In genomic region chr1:18955116-18955441, GRCh38 we compare ENCODE assay signal across 8 cellular contexts. TPM values are rescaled to one million over a fixed set of nuclear protein-coding genes. Genes with fewer than 3 reads are reported as not detected.
DNase-seq lines count a peak whose midpoint lies in the region; ATAC-seq and TF ChIP-seq lines count a peak whose summit lies in the region.

No MANE protein-coding gene starts in this region.

- TF ChIP-seq CTCF in astrocyte of the spinal cord (IDR thresholded peaks at IDR 0.05; ENCODE audit: low read depth, low read length) (no peak), right lobe of liver (IDR thresholded peaks at IDR 0.05) (no peak), thyroid gland (IDR thresholded peaks at IDR 0.05) (no peak)

- H3K4me1 Mint-ChIP-seq in activated CD4-positive, alpha-beta T cell treated with anti-CD3 and anti-CD28 coated beads, Interleukin-2, amount 10 ng/mL, durations not matched to agents 7 days and 5 days = peaks cover 76% of the 10 kb centered on the region

- peaks cover 11% of the 10 kb centered on the region for H3K27me3 Mint-ChIP-seq in activated CD4-positive, alpha-beta T cell treated with anti-CD3 and anti-CD28 coated beads, Interleukin-2, amount 10 ng/mL, durations not matched to agents 7 days and 5 days

- POLR2A ChIA-PET in activated CD4-positive, alpha-beta T cell treated with anti-CD3 and anti-CD28 coated beads, Interleukin-2, amount 10 ng/mL, durations not matched to agents 7 days and 5 days (lab: Charles Lee) = no interaction called here

- H3K27ac ChIP-seq in right lobe of liver = peak overlapping the region in 2 of 3 donors; percentile 47 to 88
- peak overlapping the region in 2 of 3 donors; percentile 61 to 63 for H3K27ac ChIP-seq in thyroid gland

- H3K27me3 ChIP-seq in right lobe of liver = no peaks in the 10 kb centered on the region
- H3K27me3 ChIP-seq in thyroid gland = no peaks in the 10 kb centered on the region

- H3K4me3 ChIP-seq in astrocyte of the spinal cord (ENCODE audit: low read depth, low read length) (peak overlapping the region; percentile 61), right lobe of liver (peak overlapping the region; percentile 67 to 87 (median 78)), thyroid gland (replicated peaks in 1 of 3) (peak overlapping the region; percentile 13 to 60 (median 47))

- no peaks in the 10 kb centered on the region for H3K9me3 ChIP-seq in right lobe of liver
- H3K9me3 ChIP-seq in thyroid gland = no peaks in the 10 kb centered on the region

- ATAC-seq in right lobe of liver (no peak), GM18868 (IDR thresholded peaks at IDR 0.05; ENCODE audit: unreplicated experiment) (no peak)

- CTCF ChIA-PET in activated CD4-positive, alpha-beta T cell treated with anti-CD3 and anti-CD28 coated beads, Interleukin-2, amount 10 ng/mL, durations not matched to agents 7 days and 5 days (lab: Charles Lee) = interaction anchor here (0.9 to 3.6 kb wide), 5 partner anchors 12 to 47 kb away, joined by 3 to 15 read pairs (median 3); no protein-coding TSS in a partner anchor

- H3K36me3 ChIP-seq in right lobe of liver (no peaks in the 10 kb centered on the region), thyroid gland (no peaks in the 10 kb centered on the region)

- peak overlapping the region; percentile 80 for H3K4me3 Mint-ChIP-seq in activated CD4-positive, alpha-beta T cell treated with anti-CD3 and anti-CD28 coated beads, Interleukin-2, amount 10 ng/mL, durations not matched to agents 7 days and 5 days

- peaks cover 19% of the 10 kb centered on the region for H3K36me3 Mint-ChIP-seq in activated CD4-positive, alpha-beta T cell treated with anti-CD3 and anti-CD28 coated beads, Interleukin-2, amount 10 ng/mL, durations not matched to agents 7 days and 5 days (ENCODE audit: low read depth)

- H3K4me1 ChIP-seq in right lobe of liver = peaks cover 0 to 48% (median 18%) of the 10 kb centered on the region in 4 donors
- peaks cover 43 to 60% of the 10 kb centered on the region in 2 donors for H3K4me1 ChIP-seq in thyroid gland

- intact Hi-C loops in right lobe of liver (cut with DNase I) = loop anchor here in 1 of 2 donors (10.0 kb wide), 1 partner anchor 50 kb away; no protein-coding TSS in a partner anchor
- intact Hi-C loops in thyroid gland (cut with DNase I) = no loop called here

- peak overlapping the region; percentile 84 for H3K27ac Mint-ChIP-seq in activated CD4-positive, alpha-beta T cell treated with anti-CD3 and anti-CD28 coated beads, Interleukin-2, amount 10 ng/mL, durations not matched to agents 7 days and 5 days

- no peak for DNase-seq in activated CD4-positive, alpha-beta T cell treated with anti-CD3 and anti-CD28 coated beads, Interleukin-2, amount 10 ng/mL, durations not matched to agents 7 days and 5 days
- no peak for DNase-seq in activated CD4-positive, alpha-beta T cell treated with anti-CD3 and anti-CD28 coated beads for 48 hours
- DNase-seq in astrocyte of the spinal cord (ENCODE audit: low read depth, low spot score) = no peak
- DNase-seq in right lobe of liver = no peak
- DNase-seq in thyroid gland = no peak
- DNase-seq in G401 (ENCODE audit: low spot score) = no peak
- DNase-seq in foreskin melanocyte = no peak

- WGBS in right lobe of liver (ENCODE audit: insufficient coverage, low coverage, low lambda C conversion rate, missing lambda C conversion rate) = 24% methylated on average over 6 of the region's 6 CpGs
- 41 to 45% methylated on average over 6 of the region's 6 CpGs for WGBS in thyroid gland, 2 donors

- no peak for TF ChIP-seq POLR2A in right lobe of liver (IDR thresholded peaks at IDR 0.05)
- TF ChIP-seq POLR2A in thyroid gland (IDR thresholded peaks at IDR 0.05) = no peak

- in situ Hi-C loops in astrocyte of the spinal cord (cut with HindIII; ENCODE audit: low sequenced_read_pairs) (no loop called here), G401 (cut with HindIII; ENCODE audit: low sequenced_read_pairs) (no loop called here)

- no peaks in the 10 kb centered on the region for H3K9me3 Mint-ChIP-seq in activated CD4-positive, alpha-beta T cell treated with anti-CD3 and anti-CD28 coated beads, Interleukin-2, amount 10 ng/mL, durations not matched to agents 7 days and 5 days

RNA-seq across cellular contexts. Expression of gene IFFO2, which starts 1.4 kb away (rescaled TPM):
- total RNA-seq in activated CD4-positive, alpha-beta T cell treated with anti-CD3 and anti-CD28 coated beads, Interleukin-2, amount 10 ng/mL, durations not matched to agents 7 days and 5 days = 10 to 100 TPM; 20.4 to 21.7 TPM
- total RNA-seq in right lobe of liver = 10 to 100 TPM in 2 of 6 experiments, 1 to 10 TPM in 4; 2.9 to 12.7 (median 7.2) TPM
- 10 to 100 TPM in 3 of 4 donors, 1 to 10 TPM in 1; 7.2 to 11.3 (median 10.1) TPM for total RNA-seq in thyroid gland
- 12.7 and 15.7 TPM in 2 replicates for total RNA-seq in G401 (2014; rRNA removed; shearing (Covaris generic))

RNA-seq across cellular contexts. Expression of gene ALDH4A1, which starts 52.7 kb away (rescaled TPM):
- 1 to 10 TPM; 4.3 to 5.9 TPM for total RNA-seq in activated CD4-positive, alpha-beta T cell treated with anti-CD3 and anti-CD28 coated beads, Interleukin-2, amount 10 ng/mL, durations not matched to agents 7 days and 5 days
- total RNA-seq in right lobe of liver = 100 to 1,000 TPM; 218 to 364 (median 265) TPM
- 10 to 100 TPM in 3 of 4 donors, 1 to 10 TPM in 1; 5.4 to 29.9 (median 18.6) TPM for total RNA-seq in thyroid gland
- 40.5 and 51.4 TPM in 2 replicates for total RNA-seq in G401 (2014; rRNA removed; shearing (Covaris generic))
